1 cellular context compared by ENCODE assay signal in the genomic region with DNA sequence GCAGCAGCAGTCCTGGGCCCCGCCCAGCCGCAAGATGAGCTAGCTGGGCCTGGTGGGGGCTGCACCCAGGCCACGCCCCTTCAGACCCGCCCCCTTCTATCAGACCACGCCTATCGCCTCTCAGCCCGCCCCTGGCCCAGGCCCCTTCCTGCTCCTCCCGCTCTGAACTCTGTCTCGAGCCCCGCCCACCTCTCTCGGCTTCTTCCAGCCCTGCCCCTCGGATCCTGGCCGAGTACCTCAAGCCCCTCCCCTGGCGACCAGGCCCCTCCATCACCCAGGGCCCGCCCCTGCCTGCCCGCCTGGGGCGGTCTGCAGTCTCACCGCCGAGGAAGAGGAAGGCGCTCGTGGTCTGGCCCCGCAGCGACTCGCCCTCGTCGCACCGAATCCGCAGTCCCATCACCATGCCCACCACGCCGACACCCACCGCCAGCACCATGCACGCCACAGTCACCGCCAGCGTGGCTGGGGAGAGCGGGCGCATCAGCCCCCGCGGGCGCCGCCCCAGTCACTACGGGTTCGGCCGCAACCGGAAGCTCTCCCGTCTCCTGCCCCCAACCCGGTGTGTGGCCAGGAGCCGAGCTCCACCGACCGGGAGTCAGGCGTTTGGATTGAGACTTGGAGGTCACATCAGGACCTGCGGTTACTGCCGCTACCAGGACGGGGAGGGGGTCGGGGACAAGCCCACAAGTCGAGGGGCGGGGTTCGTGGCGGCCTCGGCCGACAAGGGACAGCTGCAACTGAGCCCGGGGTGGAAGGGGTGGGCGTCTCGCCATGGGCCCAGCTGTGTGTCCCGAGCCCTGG.
TF ChIP-seq lines count a peak whose summit lies in the region.

No MANE protein-coding gene starts in this region.

TF ChIP-seq in HepG2, 621 proteins besides CTCF, POLR2A, EP300 and RAD21 (continued from another document and continues in another):
- 0 out of 2 replicates have a peak, but pooled peaks have one; percentile 9 for TF ChIP-seq PRDM15 (CRISPR knock-in tag; IDR thresholded peaks at IDR 0.05)
- no peak for TF ChIP-seq IKZF1 (IDR thresholded peaks at IDR 0.05)
- TF ChIP-seq TP53 (CRISPR knock-in tag; conservative IDR thresholded peaks at IDR 0.05) = no peak
- no peak for TF ChIP-seq ZFAT (CRISPR knock-in tag; conservative IDR thresholded peaks at IDR 0.05)
- no peak for TF ChIP-seq GMEB2 (CRISPR knock-in tag; IDR thresholded peaks at IDR 0.05; ENCODE audit: low read depth)
- TF ChIP-seq ZSCAN12 (CRISPR knock-in tag; IDR thresholded peaks at IDR 0.05) = no peak
- peak; percentile 43; the same call in 1 of the 2 replicates for TF ChIP-seq SPEN (CRISPR knock-in tag; IDR thresholded peaks at IDR 0.05; ENCODE audit: low read depth)
- TF ChIP-seq SMAD3 (CRISPR knock-in tag; IDR thresholded peaks at IDR 0.05) = no peak
- no peak for TF ChIP-seq HDAC6 (IDR thresholded peaks at IDR 0.05; ENCODE audit: low read depth, low read length)
- peak; percentile 66; the same call in 1 of the 2 replicates for TF ChIP-seq ZNF253 (CRISPR knock-in tag; IDR thresholded peaks at IDR 0.05; ENCODE audit: borderline replicate concordance)
- TF ChIP-seq ZNF746 (CRISPR knock-in tag; IDR thresholded peaks at IDR 0.05) = peak; percentile 62; the same call in 1 of the 2 replicates
- TF ChIP-seq POLR2G (IDR thresholded peaks at IDR 0.05; ENCODE audit: low read depth, low read length) = peak; percentile 83
- TF ChIP-seq KMT2B (CRISPR knock-in tag; IDR thresholded peaks at IDR 0.05) = peak; percentile 67; the same call in 1 of the 2 replicates
- TF ChIP-seq JUND (CRISPR knock-in tag; IDR thresholded peaks at IDR 0.05) = peak; percentile 47; the same call in 1 of the 2 replicates
- TF ChIP-seq HDAC1 (CRISPR knock-in tag; IDR thresholded peaks at IDR 0.05) = peak; percentile 74; the same call in 1 of the 2 replicates
- no peak for TF ChIP-seq REST (IDR thresholded peaks at IDR 0.05; ENCODE audit: borderline replicate concordance in 1 of 2, low read depth in 1 of 2, low read length in 2 of 2)
- TF ChIP-seq ZSCAN30 (CRISPR knock-in tag; IDR thresholded peaks at IDR 0.05) = no peak
- no peak for TF ChIP-seq PHB2 (IDR thresholded peaks at IDR 0.05; ENCODE audit: partially characterized antibody)
- TF ChIP-seq PAWR (CRISPR knock-in tag; IDR thresholded peaks at IDR 0.05; ENCODE audit: borderline replicate concordance) = no peak
- no peak for TF ChIP-seq MAFG (CRISPR knock-in tag; IDR thresholded peaks at IDR 0.05)
- TF ChIP-seq MYNN (CRISPR knock-in tag; IDR thresholded peaks at IDR 0.05; ENCODE audit: low read depth) = no peak
- TF ChIP-seq ZFP36 (IDR thresholded peaks at IDR 0.05; ENCODE audit: borderline replicate concordance, low read depth, low read length, partially characterized antibody) = no peak
- TF ChIP-seq ZZZ3 (CRISPR knock-in tag; IDR thresholded peaks at IDR 0.05; ENCODE audit: borderline replicate concordance) = 0 out of 2 replicates have a peak, but pooled peaks have one; percentile 47
- peak; percentile 58 for TF ChIP-seq SRSF4 (IDR thresholded peaks at IDR 0.05; ENCODE audit: low read depth, low read length, poor library complexity, severe bottlenecking)
- TF ChIP-seq HOXA3 (CRISPR knock-in tag; IDR thresholded peaks at IDR 0.05) = peak; percentile 56; the same call in 1 of the 2 replicates
- peak; percentile 77; the same call in 1 of the 2 replicates for TF ChIP-seq ZNF431 (CRISPR knock-in tag; IDR thresholded peaks at IDR 0.05; ENCODE audit: borderline replicate concordance, low read depth)
- TF ChIP-seq, protein P1, sequence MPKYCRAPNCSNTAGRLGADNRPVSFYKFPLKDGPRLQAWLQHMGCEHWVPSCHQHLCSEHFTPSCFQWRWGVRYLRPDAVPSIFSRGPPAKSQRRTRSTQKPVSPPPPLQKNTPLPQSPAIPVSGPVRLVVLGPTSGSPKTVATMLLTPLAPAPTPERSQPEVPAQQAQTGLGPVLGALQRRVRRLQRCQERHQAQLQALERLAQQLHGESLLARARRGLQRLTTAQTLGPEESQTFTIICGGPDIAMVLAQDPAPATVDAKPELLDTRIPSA (CRISPR knock-in tag; IDR thresholded peaks at IDR 0.05; ENCODE audit: borderline replicate concordance) = no peak
- TF ChIP-seq ZNF10 (CRISPR knock-in tag; IDR thresholded peaks at IDR 0.05; ENCODE audit: borderline replicate concordance, low read depth) = no peak
- 0 out of 2 replicates have a peak, but pooled peaks have one; percentile 25 for TF ChIP-seq ZNF841 (CRISPR knock-in tag; IDR thresholded peaks at IDR 0.05; ENCODE audit: borderline replicate concordance)
- no peak for TF ChIP-seq ATF3 (CRISPR knock-in tag; IDR thresholded peaks at IDR 0.05)
- peak; percentile 48; the same call in 1 of the 2 replicates for TF ChIP-seq THAP7 (CRISPR knock-in tag; IDR thresholded peaks at IDR 0.05)
- TF ChIP-seq, protein P2, sequence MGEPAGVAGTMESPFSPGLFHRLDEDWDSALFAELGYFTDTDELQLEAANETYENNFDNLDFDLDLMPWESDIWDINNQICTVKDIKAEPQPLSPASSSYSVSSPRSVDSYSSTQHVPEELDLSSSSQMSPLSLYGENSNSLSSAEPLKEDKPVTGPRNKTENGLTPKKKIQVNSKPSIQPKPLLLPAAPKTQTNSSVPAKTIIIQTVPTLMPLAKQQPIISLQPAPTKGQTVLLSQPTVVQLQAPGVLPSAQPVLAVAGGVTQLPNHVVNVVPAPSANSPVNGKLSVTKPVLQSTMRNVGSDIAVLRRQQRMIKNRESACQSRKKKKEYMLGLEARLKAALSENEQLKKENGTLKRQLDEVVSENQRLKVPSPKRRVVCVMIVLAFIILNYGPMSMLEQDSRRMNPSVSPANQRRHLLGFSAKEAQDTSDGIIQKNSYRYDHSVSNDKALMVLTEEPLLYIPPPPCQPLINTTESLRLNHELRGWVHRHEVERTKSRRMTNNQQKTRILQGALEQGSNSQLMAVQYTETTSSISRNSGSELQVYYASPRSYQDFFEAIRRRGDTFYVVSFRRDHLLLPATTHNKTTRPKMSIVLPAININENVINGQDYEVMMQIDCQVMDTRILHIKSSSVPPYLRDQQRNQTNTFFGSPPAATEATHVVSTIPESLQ (CRISPR knock-in tag; conservative IDR thresholded peaks at IDR 0.05) = no peak
- no peak for TF ChIP-seq KLF11 (CRISPR knock-in tag; IDR thresholded peaks at IDR 0.05)
- TF ChIP-seq ZNF563 (CRISPR knock-in tag; IDR thresholded peaks at IDR 0.05) = peak; percentile 61
- TF ChIP-seq, protein P3, sequence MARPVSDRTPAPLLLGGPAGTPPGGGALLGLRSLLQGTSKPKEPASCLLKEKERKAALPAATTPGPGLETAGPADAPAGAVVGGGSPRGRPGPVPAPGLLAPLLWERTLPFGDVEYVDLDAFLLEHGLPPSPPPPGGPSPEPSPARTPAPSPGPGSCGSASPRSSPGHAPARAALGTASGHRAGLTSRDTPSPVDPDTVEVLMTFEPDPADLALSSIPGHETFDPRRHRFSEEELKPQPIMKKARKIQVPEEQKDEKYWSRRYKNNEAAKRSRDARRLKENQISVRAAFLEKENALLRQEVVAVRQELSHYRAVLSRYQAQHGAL (CRISPR knock-in tag; IDR thresholded peaks at IDR 0.05; ENCODE audit: not compliant biosample characterization) = no peak
- no peak; the same call in 1 of the 2 replicates for TF ChIP-seq HNF4A (CRISPR knock-in tag; IDR thresholded peaks at IDR 0.05)
- TF ChIP-seq, protein P4, sequence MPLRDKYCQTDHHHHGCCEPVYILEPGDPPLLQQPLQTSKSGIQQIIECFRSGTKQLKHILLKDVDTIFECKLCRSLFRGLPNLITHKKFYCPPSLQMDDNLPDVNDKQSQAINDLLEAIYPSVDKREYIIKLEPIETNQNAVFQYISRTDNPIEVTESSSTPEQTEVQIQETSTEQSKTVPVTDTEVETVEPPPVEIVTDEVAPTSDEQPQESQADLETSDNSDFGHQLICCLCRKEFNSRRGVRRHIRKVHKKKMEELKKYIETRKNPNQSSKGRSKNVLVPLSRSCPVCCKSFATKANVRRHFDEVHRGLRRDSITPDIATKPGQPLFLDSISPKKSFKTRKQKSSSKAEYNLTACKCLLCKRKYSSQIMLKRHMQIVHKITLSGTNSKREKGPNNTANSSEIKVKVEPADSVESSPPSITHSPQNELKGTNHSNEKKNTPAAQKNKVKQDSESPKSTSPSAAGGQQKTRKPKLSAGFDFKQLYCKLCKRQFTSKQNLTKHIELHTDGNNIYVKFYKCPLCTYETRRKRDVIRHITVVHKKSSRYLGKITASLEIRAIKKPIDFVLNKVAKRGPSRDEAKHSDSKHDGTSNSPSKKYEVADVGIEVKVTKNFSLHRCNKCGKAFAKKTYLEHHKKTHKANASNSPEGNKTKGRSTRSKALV (CRISPR knock-in tag; IDR thresholded peaks at IDR 0.05) = peak; percentile 21; the same call in 1 of the 2 replicates
- TF ChIP-seq, protein P5, sequence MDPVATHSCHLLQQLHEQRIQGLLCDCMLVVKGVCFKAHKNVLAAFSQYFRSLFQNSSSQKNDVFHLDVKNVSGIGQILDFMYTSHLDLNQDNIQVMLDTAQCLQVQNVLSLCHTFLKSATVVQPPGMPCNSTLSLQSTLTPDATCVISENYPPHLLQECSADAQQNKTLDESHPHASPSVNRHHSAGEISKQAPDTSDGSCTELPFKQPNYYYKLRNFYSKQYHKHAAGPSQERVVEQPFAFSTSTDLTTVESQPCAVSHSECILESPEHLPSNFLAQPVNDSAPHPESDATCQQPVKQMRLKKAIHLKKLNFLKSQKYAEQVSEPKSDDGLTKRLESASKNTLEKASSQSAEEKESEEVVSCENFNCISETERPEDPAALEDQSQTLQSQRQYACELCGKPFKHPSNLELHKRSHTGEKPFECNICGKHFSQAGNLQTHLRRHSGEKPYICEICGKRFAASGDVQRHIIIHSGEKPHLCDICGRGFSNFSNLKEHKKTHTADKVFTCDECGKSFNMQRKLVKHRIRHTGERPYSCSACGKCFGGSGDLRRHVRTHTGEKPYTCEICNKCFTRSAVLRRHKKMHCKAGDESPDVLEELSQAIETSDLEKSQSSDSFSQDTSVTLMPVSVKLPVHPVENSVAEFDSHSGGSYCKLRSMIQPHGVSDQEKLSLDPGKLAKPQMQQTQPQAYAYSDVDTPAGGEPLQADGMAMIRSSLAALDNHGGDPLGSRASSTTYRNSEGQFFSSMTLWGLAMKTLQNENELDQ (CRISPR knock-in tag; IDR thresholded peaks at IDR 0.05; ENCODE audit: borderline replicate concordance) = no peak
- TF ChIP-seq ZNF557 (CRISPR knock-in tag; IDR thresholded peaks at IDR 0.05) = no peak
